Comparison of ENCODE assay signal across 2 cellular contexts in genomic region chr1:115529216-115529897, GRCh38.
TF ChIP-seq lines count a peak whose summit lies in the region.

No MANE protein-coding gene starts in this region.

TF ChIP-seq in HEK293, 187 proteins besides CTCF, POLR2A, EP300 and RAD21 (continued from another document):
- TF ChIP-seq ZSCAN4 (tag by site-specific recombination; IDR thresholded peaks at IDR 0.05): 0 out of 2 replicates have a peak, but pooled peaks have one; percentile 22
- TF ChIP-seq ZNF664 (tag by site-specific recombination; IDR thresholded peaks at IDR 0.05): no peak

TF ChIP-seq in WTC11, 78 proteins besides CTCF, POLR2A, EP300 and RAD21 (continued from another document):
- TF ChIP-seq STAT6 (CRISPR knock-in tag; conservative IDR thresholded peaks at IDR 0.05; ENCODE audit: low read depth) (no peak), SOX15 (CRISPR knock-in tag; IDR thresholded peaks at IDR 0.05) (no peak), ZNF532 (CRISPR knock-in tag; IDR thresholded peaks at IDR 0.05; ENCODE audit: borderline replicate concordance) (no peak), MYBL2 (CRISPR knock-in tag; IDR thresholded peaks at IDR 0.05) (no peak), PRRX2 (CRISPR knock-in tag; IDR thresholded peaks at IDR 0.05) (no peak), E2F4 (CRISPR knock-in tag; IDR thresholded peaks at IDR 0.05; ENCODE audit: borderline replicate concordance, low read depth) (no peak), ZNF425 (CRISPR knock-in tag; conservative IDR thresholded peaks at IDR 0.05) (no peak)
- TF ChIP-seq, protein P1, sequence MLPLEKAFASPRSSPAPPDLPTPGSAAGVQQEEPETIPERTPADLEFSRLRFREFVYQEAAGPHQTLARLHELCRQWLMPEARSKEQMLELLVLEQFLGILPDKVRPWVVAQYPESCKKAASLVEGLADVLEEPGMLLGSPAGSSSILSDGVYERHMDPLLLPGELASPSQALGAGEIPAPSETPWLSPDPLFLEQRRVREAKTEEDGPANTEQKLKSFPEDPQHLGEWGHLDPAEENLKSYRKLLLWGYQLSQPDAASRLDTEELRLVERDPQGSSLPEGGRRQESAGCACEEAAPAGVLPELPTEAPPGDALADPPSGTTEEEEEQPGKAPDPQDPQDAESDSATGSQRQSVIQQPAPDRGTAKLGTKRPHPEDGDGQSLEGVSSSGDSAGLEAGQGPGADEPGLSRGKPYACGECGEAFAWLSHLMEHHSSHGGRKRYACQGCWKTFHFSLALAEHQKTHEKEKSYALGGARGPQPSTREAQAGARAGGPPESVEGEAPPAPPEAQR (CRISPR knock-in tag; IDR thresholded peaks at IDR 0.05): no peak
- TF ChIP-seq, protein P2, sequence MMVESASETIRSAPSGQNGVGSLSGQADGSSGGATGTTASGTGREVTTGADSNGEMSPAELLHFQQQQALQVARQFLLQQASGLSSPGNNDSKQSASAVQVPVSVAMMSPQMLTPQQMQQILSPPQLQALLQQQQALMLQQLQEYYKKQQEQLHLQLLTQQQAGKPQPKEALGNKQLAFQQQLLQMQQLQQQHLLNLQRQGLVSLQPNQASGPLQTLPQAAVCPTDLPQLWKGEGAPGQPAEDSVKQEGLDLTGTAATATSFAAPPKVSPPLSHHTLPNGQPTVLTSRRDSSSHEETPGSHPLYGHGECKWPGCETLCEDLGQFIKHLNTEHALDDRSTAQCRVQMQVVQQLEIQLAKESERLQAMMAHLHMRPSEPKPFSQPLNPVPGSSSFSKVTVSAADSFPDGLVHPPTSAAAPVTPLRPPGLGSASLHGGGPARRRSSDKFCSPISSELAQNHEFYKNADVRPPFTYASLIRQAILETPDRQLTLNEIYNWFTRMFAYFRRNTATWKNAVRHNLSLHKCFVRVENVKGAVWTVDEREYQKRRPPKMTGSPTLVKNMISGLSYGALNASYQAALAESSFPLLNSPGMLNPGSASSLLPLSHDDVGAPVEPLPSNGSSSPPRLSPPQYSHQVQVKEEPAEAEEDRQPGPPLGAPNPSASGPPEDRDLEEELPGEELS (CRISPR knock-in tag; IDR thresholded peaks at IDR 0.05): no peak
